Comparison of ENCODE assay signal across 8 cellular contexts in the genomic region with DNA sequence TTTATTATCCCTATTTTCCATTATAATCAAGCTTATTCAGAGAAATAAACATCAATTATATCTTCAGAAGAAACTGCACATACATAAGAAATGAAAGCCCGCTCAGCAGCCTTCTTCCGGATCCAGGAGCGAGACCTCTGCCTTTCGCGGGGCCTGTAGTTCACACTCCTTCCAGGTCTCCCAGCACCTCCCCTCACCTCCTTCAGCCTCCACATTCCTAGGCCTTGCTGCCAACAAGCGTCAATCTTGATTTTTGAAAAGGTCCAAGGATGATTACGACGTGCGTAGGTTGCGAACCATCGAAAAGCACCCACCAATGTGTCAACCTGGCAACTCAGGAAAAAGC. TPM values are rescaled to one million over a fixed set of nuclear protein-coding genes. Genes with fewer than 3 reads are reported as not detected.
DNase-seq lines count a peak whose midpoint lies in the region; ATAC-seq and TF ChIP-seq lines count a peak whose summit lies in the region.

No MANE protein-coding gene starts in this region.

- CTCF ChIA-PET in activated CD4-positive, alpha-beta memory T cell treated with anti-CD3 and anti-CD28 coated beads for 36 hours (lab: Charles Lee), result interaction anchor here (0.6 to 1.0 kb wide), 2 partner anchors 36 to 44 kb away, joined by 3 to 4 read pairs; no protein-coding TSS in a partner anchor

- peak overlapping the region; percentile 49 for H3K4me3 Mint-ChIP-seq in T-helper 1 cell treated with Interleukin-12 subunit alpha and Interleukin-12 subunit beta and Interleukin-4 antibody, amounts not matched to agents 30 μg/mL and 1 μg/mL, for 36 hours
- peak overlapping the region; percentile 98 for H3K4me3 Mint-ChIP-seq in activated CD4-positive, alpha-beta memory T cell treated with anti-CD3 and anti-CD28 coated beads for 36 hours

- ATAC-seq in GM18909 (IDR thresholded peaks at IDR 0.05; ENCODE audit: poor library complexity, unreplicated experiment), result no peak

- TF ChIP-seq CTCF in testis (IDR thresholded peaks at IDR 0.05), result no peak

- POLR2A ChIA-PET in activated CD4-positive, alpha-beta memory T cell treated with anti-CD3 and anti-CD28 coated beads for 36 hours (lab: Charles Lee), result interaction anchor here (1.5 kb wide), 1 partner anchor 19 kb away, joined by 4 read pairs; no protein-coding TSS in a partner anchor

- WGBS in testis, 2 donors, result 55 to 67% methylated on average over 11 of the region's 11 CpGs

- no peak overlapping the region for H3K9ac ChIP-seq in iPS-18a (ENCODE audit: low read length)

- peaks cover 6% of the 10 kb centered on the region for H3K36me3 Mint-ChIP-seq in T-helper 1 cell treated with Interleukin-12 subunit alpha and Interleukin-12 subunit beta and Interleukin-4 antibody, amounts not matched to agents 30 μg/mL and 1 μg/mL, for 36 hours (ENCODE audit: low read depth)
- no peaks in the 10 kb centered on the region for H3K36me3 Mint-ChIP-seq in activated CD4-positive, alpha-beta memory T cell treated with anti-CD3 and anti-CD28 coated beads for 36 hours

- peaks cover 10% of the 10 kb centered on the region for H3K27me3 Mint-ChIP-seq in T-helper 1 cell treated with Interleukin-12 subunit alpha and Interleukin-12 subunit beta and Interleukin-4 antibody, amounts not matched to agents 30 μg/mL and 1 μg/mL, for 36 hours (ENCODE audit: low read depth)
- no peaks in the 10 kb centered on the region for H3K27me3 Mint-ChIP-seq in activated CD4-positive, alpha-beta memory T cell treated with anti-CD3 and anti-CD28 coated beads for 36 hours

- H3K4me1 ChIP-seq in iPS-18a (ENCODE audit: control insufficient read depth, low read depth, low read length) (no peaks in the 10 kb centered on the region), testis (peaks cover 20% of the 10 kb centered on the region)

- H3K9me3 Mint-ChIP-seq in T-helper 1 cell treated with Interleukin-12 subunit alpha and Interleukin-12 subunit beta and Interleukin-4 antibody, amounts not matched to agents 30 μg/mL and 1 μg/mL, for 36 hours, result no peaks in the 10 kb centered on the region
- H3K9me3 Mint-ChIP-seq in activated CD4-positive, alpha-beta memory T cell treated with anti-CD3 and anti-CD28 coated beads for 36 hours, result no peaks in the 10 kb centered on the region

- peak overlapping the region; percentile 90 for H3K4me3 ChIP-seq in iPS-18a (ENCODE audit: low read length)
- peak overlapping the region; percentile 85 to 96 for H3K4me3 ChIP-seq in testis

- peaks cover 28% of the 10 kb centered on the region for H3K4me1 Mint-ChIP-seq in T-helper 1 cell treated with Interleukin-12 subunit alpha and Interleukin-12 subunit beta and Interleukin-4 antibody, amounts not matched to agents 30 μg/mL and 1 μg/mL, for 36 hours (ENCODE audit: low read depth)
- peaks cover 31% of the 10 kb centered on the region for H3K4me1 Mint-ChIP-seq in activated CD4-positive, alpha-beta memory T cell treated with anti-CD3 and anti-CD28 coated beads for 36 hours (ENCODE audit: low read depth)

- intact Hi-C loops in activated CD4-positive, alpha-beta memory T cell treated with anti-CD3 and anti-CD28 coated beads for 36 hours (cut with micrococcal nuclease), result loop anchor here (5.0 kb wide), 1 partner anchor 165 kb away; the partner anchor contains the start of gene MBOAT2
- intact Hi-C loops in testis (cut with DNase I; ENCODE audit: low total_unique reads), result no loop called here

- no peak overlapping the region for H3K27ac ChIP-seq in iPS-18a (ENCODE audit: low read length)
- peak overlapping the region in 1 of 2 donors; percentile 77 for H3K27ac ChIP-seq in testis

- H3K27me3 ChIP-seq in iPS-18a (ENCODE audit: control insufficient read depth, insufficient read depth, low read length) (no peaks in the 10 kb centered on the region), testis (no peaks in the 10 kb centered on the region)

- TF ChIP-seq POLR2A in testis (IDR thresholded peaks at IDR 0.05) (no peak), erythroblast (IDR thresholded peaks at IDR 0.05; ENCODE audit: low read length) (no peak)

- H3K9me3 ChIP-seq in iPS-18a (ENCODE audit: control insufficient read depth, low read depth, low read length), result no peaks in the 10 kb centered on the region
- no peaks in the 10 kb centered on the region for H3K9me3 ChIP-seq in testis

- DNase-seq in T-helper 1 cell (no peak), testis (no peak), erythroblast (lab: John Stamatoyannopoulos, UW) (no peak)
- DNase-seq in activated CD4-positive, alpha-beta memory T cell treated with anti-CD3 and anti-CD28 coated beads for 36 hours, result peak; percentile 12
- DNase-seq in stimulated activated CD4-positive, alpha-beta T cell treated with anti-CD3 and anti-CD28 coated beads, Interleukin-2, amount 100 ng/mL, for 24 hours, result no peak

- no peaks in the 10 kb centered on the region for H3K36me3 ChIP-seq in iPS-18a (ENCODE audit: control insufficient read depth, low read depth, low read length)
- H3K36me3 ChIP-seq in testis (ENCODE audit: low read depth, missing control alignments), result no peaks in the 10 kb centered on the region

- no peak overlapping the region for H3K27ac Mint-ChIP-seq in T-helper 1 cell treated with Interleukin-12 subunit alpha and Interleukin-12 subunit beta and Interleukin-4 antibody, amounts not matched to agents 30 μg/mL and 1 μg/mL, for 36 hours
- no peak overlapping the region for H3K27ac Mint-ChIP-seq in activated CD4-positive, alpha-beta memory T cell treated with anti-CD3 and anti-CD28 coated beads for 36 hours

RNA-seq across cellular contexts. Expression of gene KIDINS220, which starts 0.4 kb away (rescaled TPM):
- total RNA-seq in activated CD4-positive, alpha-beta memory T cell treated with anti-CD3 and anti-CD28 coated beads for 36 hours, result 10 to 100 TPM; 23.1 to 23.5 TPM
- 10 to 100 TPM; 68.6 to 75.7 TPM for total RNA-seq in testis
- polyA plus RNA-seq in testis (ENCODE audit: insufficient read depth, low read depth, low replicate concordance), result 25.5 TPM
